Comparison of ENCODE assay signal across 8 cellular contexts in the genomic region with DNA sequence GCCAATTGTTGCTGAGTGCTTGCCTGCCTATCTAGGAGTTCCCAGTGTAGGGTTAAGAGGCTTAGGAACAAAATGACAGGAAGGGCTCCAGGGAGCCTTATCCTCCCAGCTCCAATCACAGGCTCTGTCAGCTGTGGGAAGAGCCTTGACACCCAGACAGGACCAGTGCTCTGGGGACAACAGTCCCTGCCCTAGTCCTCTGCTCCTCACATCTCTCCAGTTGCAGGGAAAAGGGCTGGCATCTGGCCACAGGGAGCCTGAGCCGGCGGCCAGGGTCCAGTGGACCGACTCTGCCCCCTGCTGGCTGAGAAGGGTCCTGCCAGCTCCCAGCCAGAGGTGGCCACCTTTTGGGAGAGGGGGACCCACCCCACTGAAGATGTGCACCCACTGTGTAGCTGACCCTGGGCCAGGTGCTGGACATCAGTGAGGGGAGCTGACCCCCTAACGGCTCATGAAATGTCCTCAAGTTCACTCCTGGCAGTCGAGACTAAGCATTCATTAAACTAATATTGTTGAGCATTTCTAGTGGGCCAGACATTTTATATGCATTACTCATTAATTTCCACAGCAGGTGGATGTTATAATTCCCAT. TPM values are rescaled to one million over a fixed set of nuclear protein-coding genes. Genes with fewer than 3 reads are reported as not detected.
DNase-seq lines count a peak whose midpoint lies in the region; ATAC-seq and TF ChIP-seq lines count a peak whose summit lies in the region.

No MANE protein-coding gene starts in this region.

- peaks cover 0 to 43% of the 10 kb centered on the region in 2 donors for H3K36me3 ChIP-seq in adrenal gland (replicated peaks in 1 of 2)
- peaks cover 0 to 71% (median 54%) of the 10 kb centered on the region in 9 donors for H3K36me3 ChIP-seq in heart left ventricle
- no peaks in the 10 kb centered on the region for H3K36me3 ChIP-seq in prostate gland

- peaks cover 39 to 63% of the 10 kb centered on the region in 2 donors for H3K4me1 ChIP-seq in adrenal gland (replicated peaks in 1 of 2)
- peaks cover 8 to 63% (median 53%) of the 10 kb centered on the region in 12 donors for H3K4me1 ChIP-seq in heart left ventricle
- H3K4me1 ChIP-seq in prostate gland (replicated peaks) = peaks cover 29% of the 10 kb centered on the region

- DNase-seq in Caki2 (ENCODE audit: low read depth) (peak; percentile 70), KG1 (lab: John Stamatoyannopoulos, UW) (peak; percentile 33), SK-MEL-5 (ENCODE audit: low read depth, low spot score) (peak; percentile 58), adrenal gland (peak; percentile 88 to 95 (median 94)), heart left ventricle (peak; percentile 87 to 94 (median 92)), prostate gland (ENCODE audit: low spot score) (peak; percentile 79), NCI-H187 (lab: John Stamatoyannopoulos, UW) (no peak)

- H3K9me3 ChIP-seq in adrenal gland (replicated peaks in 1 of 3) = no peaks in the 10 kb centered on the region
- H3K9me3 ChIP-seq in heart left ventricle = no peaks in the 10 kb centered on the region
- H3K9me3 ChIP-seq in prostate gland = no peaks in the 10 kb centered on the region

- in situ Hi-C loops in Caki2 (cut with HindIII; ENCODE audit: low pct_unique_long_range_greater_than_20kb, low sequenced_read_pairs) (no loop called here), SK-MEL-5 (cut with HindIII; ENCODE audit: low pct_unique_long_range_greater_than_20kb, low sequenced_read_pairs) (loop anchor here (25.0 kb wide), 1 partner anchor 225 kb away; no protein-coding TSS in a partner anchor)

- TF ChIP-seq POLR2A in adrenal gland (IDR thresholded peaks at IDR 0.05) = no peak
- no peak for TF ChIP-seq POLR2A in heart left ventricle (IDR thresholded peaks at IDR 0.05)
- TF ChIP-seq POLR2A in prostate gland (IDR thresholded peaks at IDR 0.05) = no peak

- WGBS in adrenal gland, 4 donors = 21 to 48% (median 28%) methylated on average over 2 to 5 of the region's 5 CpGs
- 27 to 68% (median 39%) methylated on average over 2 to 5 of the region's 5 CpGs for WGBS in heart left ventricle, 4 donors
- 25% methylated on average over 5 of the region's 5 CpGs for WGBS in prostate gland

- H3K4me3 ChIP-seq in adrenal gland (no peak overlapping the region), heart left ventricle (no peak overlapping the region), prostate gland (no peak overlapping the region)

- TF ChIP-seq CTCF in adrenal gland (IDR thresholded peaks at IDR 0.05) (peak; percentile 96 to 98 (median 98)), heart left ventricle (IDR thresholded peaks at IDR 0.05) (peak; percentile 93 to 99 (median 98)), prostate gland (IDR thresholded peaks at IDR 0.05) (peak; percentile 89 to 98 (median 96))

- peak overlapping the region; percentile 73 to 100 (median 97) for H3K27ac ChIP-seq in adrenal gland
- peak overlapping the region; percentile 82 to 98 (median 92) for H3K27ac ChIP-seq in heart left ventricle
- peak overlapping the region; percentile 86 to 87 for H3K27ac ChIP-seq in prostate gland

- intact Hi-C loops in adrenal gland (cut with DNase I) (loop anchor here (10.0 kb wide), 2 partner anchors 212 to 382 kb away; no protein-coding TSS in a partner anchor), heart left ventricle (cut with DNase I) (loop anchor here (2.0 to 10.0 kb wide), 18 partner anchors 62 to 442 kb away; a partner anchor contains a TSS), prostate gland (cut with DNase I) (loop anchor here (2.0 to 5.0 kb wide), 2 partner anchors 62 to 210 kb away; no protein-coding TSS in a partner anchor)

- H3K27me3 ChIP-seq in adrenal gland (no peaks in the 10 kb centered on the region), heart left ventricle (no peaks in the 10 kb centered on the region), prostate gland (replicated peaks; ENCODE audit: insufficient read depth) (no peaks in the 10 kb centered on the region)

- ATAC-seq in heart left ventricle (peak; percentile 16 to 44 (median 39)), HG03108 (IDR thresholded peaks at IDR 0.05; ENCODE audit: unreplicated experiment) (no peak)

RNA-seq across cellular contexts. Expression of a gene that starts 17.6 kb away (rescaled TPM):
- total RNA-seq in Caki2 (2014; rRNA removed; shearing (Covaris generic); ENCODE audit: low replicate concordance) = 17.5 and 26.9 TPM in 2 replicates
- 30.2 and 32.0 TPM in 2 replicates for total RNA-seq in SK-MEL-5 (2014; rRNA removed; shearing (Covaris generic))
- 28.5 and 30.8 TPM in 2 replicates for polyA plus RNA-seq in SK-MEL-5 (2015; cell fraction: cytosol; rRNA removed)
- 16.8 and 26.4 TPM in 2 replicates for polyA plus RNA-seq in SK-MEL-5 (2015; cell fraction: nucleus; rRNA removed)
- total RNA-seq in adrenal gland (10 to 100 TPM; 36.3 to 67.0 (median 49.3) TPM), heart left ventricle (10 to 100 TPM; 23.8 to 42.5 (median 29.1) TPM), prostate gland (10 to 100 TPM; 33.0 to 55.9 TPM)
- polyA plus RNA-seq in adrenal gland (10 to 100 TPM; 37.4 to 47.8 (median 37.9) TPM), heart left ventricle (10 to 100 TPM; 21.1 to 36.0 TPM)

Comparison
In these comparisons a context has a peak if more than half of its experiments do, and no peak if none do; other contexts are left out.
1. DNase-seq: peak in Caki2 (single experiment), KG1 (single experiment), SK-MEL-5 (single experiment), adrenal gland (7 of 7), heart left ventricle (5 of 5) and prostate gland (single experiment); none in NCI-H187 (0 of 2).
2. Peak in every context shown above with its lines, with median percentiles within 50 percentile points of each other: H3K27ac ChIP-seq and CTCF ChIP-seq.